ENCODE assay signal across 12 cellular contexts in genomic region chr9:106869458-106869857, GRCh38. TPM values are rescaled to one million over a fixed set of nuclear protein-coding genes. Genes with fewer than 3 reads are reported as not detected.
DNase-seq lines count a peak whose midpoint lies in the region; ATAC-seq and TF ChIP-seq lines count a peak whose summit lies in the region.
"Had no signal": no experiment of that assay in that cellular context is flagged by ENCODE, and none has a peak within 500 bp of the region (broad histone marks: within the 10 kb centered on the region; RNA-seq: fewer than 3 reads in every experiment).

No MANE protein-coding gene starts in this region.

- H3K9me3 ChIP-seq in lower lobe of right lung (no peaks in the 10 kb centered on the region), stomach smooth muscle (ENCODE audit: control insufficient read depth in 2 of 2, low read length in 2 of 2) (no peaks in the 10 kb centered on the region)

- ATAC-seq in lower lobe of right lung: no peak
- ATAC-seq: Panc1 had no signal

- H3K36me3 ChIP-seq in lower lobe of right lung: no peaks in the 10 kb centered on the region
- H3K36me3 ChIP-seq in stomach smooth muscle (ENCODE audit: control insufficient read depth in 2 of 2, insufficient read depth in 2 of 2, low read length in 2 of 2): no peaks in the 10 kb centered on the region

- no peak overlapping the region for H3K27ac Mint-ChIP-seq in CD14-positive monocyte
- H3K27ac Mint-ChIP-seq: activated T-cell treated with anti-CD3 and anti-CD28 coated beads, Interleukin-2, amount 50 U/mL, for 24 hours had no signal

- H3K4me1 ChIP-seq in lower lobe of right lung (peaks cover 48% of the 10 kb centered on the region), stomach smooth muscle (ENCODE audit: control insufficient read depth, insufficient read depth, low read length) (peaks cover 48% of the 10 kb centered on the region)

- TF ChIP-seq CTCF in LNCaP clone FGC (IDR thresholded peaks at IDR 0.05; ENCODE audit: control insufficient read depth, extremely low read depth, insufficient read depth) (no peak), lower lobe of right lung (IDR thresholded peaks at IDR 0.05) (no peak), CD14-positive monocyte (IDR thresholded peaks at IDR 0.05) (no peak)

- H3K4me3 ChIP-seq in LNCaP clone FGC (ENCODE audit: low read depth, low read length) (no peak overlapping the region), lower lobe of right lung (no peak overlapping the region), stomach smooth muscle (ENCODE audit: low read length in 2 of 2) (peak overlapping the region in 1 of 2 donors; percentile 7)

- no peaks in the 10 kb centered on the region for H3K36me3 Mint-ChIP-seq in CD14-positive monocyte

- peaks cover 8 to 11% (median 10%) of the 10 kb centered on the region in 3 donors for H3K27me3 Mint-ChIP-seq in CD14-positive monocyte (ENCODE audit: low read depth in 3 of 3)

- no peak overlapping the region for H3K4me3 Mint-ChIP-seq in CD14-positive monocyte
- H3K4me3 Mint-ChIP-seq: activated T-cell treated with anti-CD3 and anti-CD28 coated beads, Interleukin-2, amount 50 U/mL, for 24 hours had no signal

- peaks cover 4% of the 10 kb centered on the region for H3K4me1 Mint-ChIP-seq in CD14-positive monocyte

- H3K27me3 ChIP-seq in lower lobe of right lung (ENCODE audit: low read depth): no peaks in the 10 kb centered on the region
- H3K27me3 ChIP-seq in stomach smooth muscle (ENCODE audit: control insufficient read depth in 1 of 2, insufficient read depth in 2 of 2, low read length in 2 of 2): no peaks in the 10 kb centered on the region

- H3K27ac ChIP-seq in epithelial cell of prostate (peak overlapping the region; percentile 20), lower lobe of right lung (peak overlapping the region; percentile 62), stomach smooth muscle (ENCODE audit: low read length) (peak overlapping the region; percentile 61)

- peaks cover 0 to 4% (median 1%) of the 10 kb centered on the region in 7 donors for H3K9me3 Mint-ChIP-seq in CD14-positive monocyte

- H3K9ac ChIP-seq in stomach smooth muscle (ENCODE audit: low read length in 2 of 2): no peak overlapping the region

- intact Hi-C loops in lower lobe of right lung (cut with DNase I): no loop called here
- intact Hi-C loops in CD14-positive monocyte (cut with micrococcal nuclease): no loop called here

- peak; percentile 82 for DNase-seq in LNCaP clone FGC (ENCODE audit: low read depth)
- DNase-seq in epithelial cell of prostate (ENCODE audit: low read depth, low spot score): no peak
- no peak for DNase-seq in lower lobe of right lung
- no peak for DNase-seq in NCI-H2171 (lab: John Stamatoyannopoulos, UW)
- DNase-seq in CD14-positive monocyte (ENCODE audit: low spot score): no peak
- DNase-seq in EL: no peak
- DNase-seq in DMS153 treated with DMSO at 0.1 percent for 48 hours (lab: John Stamatoyannopoulos, UW; ENCODE audit: unreplicated experiment): no peak
- DNase-seq: activated T-cell treated with anti-CD3 and anti-CD28 coated beads, Interleukin-2, amount 50 U/mL, for 24 hours; caudate nucleus; NCI-H146 had no signal

RNA-seq across cellular contexts. Expression of gene ZNF462, which starts 6.5 kb away (rescaled TPM):
- 24.4 TPM for total RNA-seq in lower lobe of right lung
- not detected for polyA plus RNA-seq in CD14-positive monocyte
